In the genomic region with DNA sequence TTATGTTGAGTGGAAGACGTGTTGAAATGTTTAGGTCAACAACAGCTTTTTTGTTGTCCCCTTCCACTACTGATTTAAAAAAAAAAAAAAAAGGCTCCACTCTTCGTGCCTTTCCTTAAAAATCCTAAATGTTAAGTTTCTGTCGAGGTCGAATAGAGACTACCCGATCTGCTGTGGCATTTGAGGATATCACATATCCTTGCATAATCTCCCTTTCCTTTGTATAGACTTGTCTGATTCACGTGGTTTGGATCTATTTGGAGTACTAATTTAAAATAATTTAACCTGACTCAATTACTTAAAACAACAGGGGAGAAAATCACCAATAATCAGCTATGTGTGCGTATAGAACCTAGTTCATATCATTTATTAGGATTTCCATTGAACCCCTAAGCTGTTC, we compare ENCODE assay signal across 19 cellular contexts. TPM values are rescaled to one million over a fixed set of nuclear protein-coding genes. Genes with fewer than 3 reads are reported as not detected.
A peak's percentile ranks its signal among the peaks of the same experiment; 100 is the strongest.
DNase-seq lines count a peak whose midpoint lies in the region; ATAC-seq, FAIRE-seq and TF ChIP-seq lines count a peak whose summit lies in the region.
"Had no signal": no experiment of that assay in that cellular context is flagged by ENCODE, and none has a peak within 500 bp of the region (broad histone marks: within the 10 kb centered on the region; RNA-seq: fewer than 3 reads in every experiment).

No MANE protein-coding gene starts in this region.

- H3K27ac Mint-ChIP-seq in central memory CD8-positive, alpha-beta T cell (ENCODE audit: low read depth) = peak overlapping the region; percentile 12
- peak overlapping the region in 4 of 6 donors; percentile 18 to 79 (median 32) for H3K27ac Mint-ChIP-seq in naive B cell

- H3K4me1 Mint-ChIP-seq in central memory CD8-positive, alpha-beta T cell = peaks cover 14% of the 10 kb centered on the region
- peaks cover 24 to 44% (median 33%) of the 10 kb centered on the region in 3 donors for H3K4me1 Mint-ChIP-seq in naive B cell
- H3K4me1 Mint-ChIP-seq: H9 had no signal

- H3K9me3 Mint-ChIP-seq in central memory CD8-positive, alpha-beta T cell = no peaks in the 10 kb centered on the region
- H3K9me3 Mint-ChIP-seq in naive B cell = no peaks in the 10 kb centered on the region
- H3K9me3 Mint-ChIP-seq: H9 had no signal

- FAIRE-seq in GM12891 (lab: Jason Lieb, UNC) = peak; percentile 62
- FAIRE-seq: K562, RCC 7860 had no signal

- peak overlapping the region; percentile 35 for H3K27ac ChIP-seq in RWPE2 (ENCODE audit: poor library complexity, severe bottlenecking)

- peaks cover 17% of the 10 kb centered on the region for H3K4me1 ChIP-seq in RWPE2 (ENCODE audit: insufficient read depth, poor library complexity, severe bottlenecking)

- H3K36me3 Mint-ChIP-seq in central memory CD8-positive, alpha-beta T cell (ENCODE audit: insufficient read depth) = peaks cover 53% of the 10 kb centered on the region
- peaks cover 19 to 26% of the 10 kb centered on the region in 2 donors for H3K36me3 Mint-ChIP-seq in naive B cell

- no peaks in the 10 kb centered on the region for H3K27me3 Mint-ChIP-seq in central memory CD8-positive, alpha-beta T cell
- no peaks in the 10 kb centered on the region for H3K27me3 Mint-ChIP-seq in naive B cell

- H3K9me3 ChIP-seq in RWPE2 (ENCODE audit: severe bottlenecking) = no peaks in the 10 kb centered on the region

- no peak for TF ChIP-seq CTCF in RWPE2 (IDR thresholded peaks at IDR 0.05; ENCODE audit: poor library complexity, severe bottlenecking)

- H3K4me3 ChIP-seq in RWPE2 (ENCODE audit: severe bottlenecking) = no peak overlapping the region
- H3K4me3 ChIP-seq: K562 had no signal

- no peak overlapping the region for H3K4me3 Mint-ChIP-seq in central memory CD8-positive, alpha-beta T cell
- peak overlapping the region in 1 of 8 donors; percentile 29 for H3K4me3 Mint-ChIP-seq in naive B cell
- H3K4me3 Mint-ChIP-seq: H9 had no signal

- peaks cover 8% of the 10 kb centered on the region for H3K36me3 ChIP-seq in RWPE2 (ENCODE audit: low read depth)

- H3K27me3 ChIP-seq in RWPE2 (ENCODE audit: insufficient read depth, poor library complexity, severe bottlenecking) = no peaks in the 10 kb centered on the region

- no peak for TF ChIP-seq POLR2A in GM12891 (IDR thresholded peaks at IDR 0.05; ENCODE audit: low read depth, low read length)

- DNase-seq in GM12891 (ENCODE audit: insufficient read length, low spot score) (no peak), RWPE2 (ENCODE audit: low spot score) (no peak), naive B cell (no peak), NCI-H748 (lab: John Stamatoyannopoulos, UW; ENCODE audit: unreplicated experiment) (no peak)
- no peak for DNase-seq in central memory CD8-positive, alpha-beta T cell (ENCODE audit: low spot score in 2 of 2)
- DNase-seq: C1 segment of cervical spinal cord, DMS 273 treated with DMSO at 0.1 percent for 48 hours, GF-D8, H9, NCI-H1436, NCI-H2081 treated with DMSO at 0.1 percent for 48 hours, NCI-H524, SHP77 treated with DMSO at 0.1 percent for 48 hours had no signal

- ATAC-seq in RWPE2 (ENCODE audit: low read depth) (peak; percentile 69; the same call in 2 of the 3 replicates), naive B cell (ENCODE audit: low read depth in 2 of 2) (no peak), HG03196 (IDR thresholded peaks at IDR 0.05; ENCODE audit: unreplicated experiment) (no peak), GM18870 (IDR thresholded peaks at IDR 0.05; ENCODE audit: unreplicated experiment) (no peak), HG02588 (IDR thresholded peaks at IDR 0.05; ENCODE audit: unreplicated experiment) (no peak)
- no peak for ATAC-seq in central memory CD8-positive, alpha-beta T cell (replicated peaks; ENCODE audit: extremely low read depth, poor library complexity, severe bottlenecking)
- ATAC-seq: K562, SK-N-SH treated with all-trans-retinoic acid at 6 μM for 48 hours had no signal

TF ChIP-seq in GM12891, 5 proteins besides CTCF, POLR2A, EP300 and RAD21:
- no peak for TF ChIP-seq POLR2AphosphoS5 (IDR thresholded peaks at IDR 0.05; ENCODE audit: low read depth, low read length)
- TF ChIP-seq PAX5 (IDR thresholded peaks at IDR 0.05; ENCODE audit: insufficient read depth, low read length, severe bottlenecking) = no peak
- TF ChIP-seq POU2F2 (IDR thresholded peaks at IDR 0.05; ENCODE audit: low read depth, low read length) = no peak
- no peak for TF ChIP-seq SPI1 (IDR thresholded peaks at IDR 0.05; ENCODE audit: low read depth, low read length)
- no peak for TF ChIP-seq TAF1 (IDR thresholded peaks at IDR 0.05; ENCODE audit: low read depth, low read length)

RNA-seq across cellular contexts. Expression of a gene that starts 42.4 kb away (rescaled TPM):
- 47.8 TPM for polyA plus RNA-seq in GM12891 (2012; ENCODE audit: low read depth, missing spikeins)
- polyA plus RNA-seq in naive B cell (ENCODE audit: low read depth in 6 of 6) = 10 to 100 TPM; 14.5 to 47.4 (median 26.2) TPM
